12 cellular contexts compared by ENCODE assay signal in genomic region chr2:98473995-98474780, GRCh38. TPM values are rescaled to one million over a fixed set of nuclear protein-coding genes. Genes with fewer than 3 reads are reported as not detected.
A peak's percentile ranks its signal among the peaks of the same experiment; 100 is the strongest.
DNase-seq lines count a peak whose midpoint lies in the region; ATAC-seq and TF ChIP-seq lines count a peak whose summit lies in the region.
"Had no signal": no experiment of that assay in that cellular context is flagged by ENCODE, and none has a peak within 500 bp of the region (broad histone marks: within the 10 kb centered on the region; RNA-seq: fewer than 3 reads in every experiment).

No MANE protein-coding gene starts in this region.

- CTCF ChIA-PET in activated CD4-positive, alpha-beta T cell treated with anti-CD3 and anti-CD28 coated beads for 36 hours (lab: Charles Lee) = interaction anchor here (0.6 to 1.7 kb wide), 7 partner anchors 9 to 58 kb away, joined by 3 to 6 read pairs (median 3); no protein-coding TSS in a partner anchor
- CTCF ChIA-PET in activated CD8-positive, alpha-beta T cell treated with anti-CD3 and anti-CD28 coated beads, Interleukin-2, amount 10 ng/mL, durations not matched to agents 7 days and 5 days (lab: Charles Lee) = interaction anchor here (0.8 to 3.2 kb wide), 7 partner anchors 10 to 61 kb away, joined by 3 to 22 read pairs (median 4); no protein-coding TSS in a partner anchor

- H3K4me1 ChIP-seq in parathyroid adenoma = peaks cover 29% of the 10 kb centered on the region

- no peak overlapping the region for H3K4me2 ChIP-seq in parathyroid adenoma (ENCODE audit: low read length)
- H3K4me2 ChIP-seq: smooth muscle cell had no signal

- DNase-seq in activated CD4-positive, alpha-beta T cell treated with anti-CD3 and anti-CD28 coated beads for 36 hours = no peak
- DNase-seq in activated CD4-positive, alpha-beta T cell treated with anti-CD3 and anti-CD28 coated beads for 4 hours = no peak
- peak; percentile 19 for DNase-seq in activated CD8-positive, alpha-beta T cell treated with anti-CD3 and anti-CD28 coated beads, Interleukin-2, amount 10 ng/mL, durations not matched to agents 7 days and 5 days
- DNase-seq in foreskin melanocyte (no peak), GM10266 (ENCODE audit: extremely low spot score) (no peak)
- DNase-seq: NCI-H2081; stimulated activated naive B cell treated with anti-CD40 and anti-IgM and Interleukin-4, amounts not matched to agents 10 μg/mL and 1 μg/mL and 100 μg/mL, for 72 hours had no signal

- H3K27me3 ChIP-seq in parathyroid adenoma (ENCODE audit: control insufficient read depth, insufficient read depth, low read length) = no peaks in the 10 kb centered on the region

- peaks cover 98% of the 10 kb centered on the region for H3K4me1 Mint-ChIP-seq in activated CD4-positive, alpha-beta T cell treated with anti-CD3 and anti-CD28 coated beads for 36 hours
- H3K4me1 Mint-ChIP-seq in activated CD8-positive, alpha-beta T cell treated with anti-CD3 and anti-CD28 coated beads, Interleukin-2, amount 10 ng/mL, durations not matched to agents 7 days and 5 days (ENCODE audit: low read depth) = peaks cover 96% of the 10 kb centered on the region

- intact Hi-C loops in activated CD4-positive, alpha-beta T cell treated with anti-CD3 and anti-CD28 coated beads for 36 hours (cut with DNase I, micrococcal nuclease) = no loop called here

- POLR2A ChIA-PET in activated CD4-positive, alpha-beta T cell treated with anti-CD3 and anti-CD28 coated beads for 36 hours (lab: Charles Lee) = interaction anchor here (0.7 to 1.5 kb wide), 2 partner anchors 10 to 175 kb away, joined by 3 to 4 read pairs; no protein-coding TSS in a partner anchor
- POLR2A ChIA-PET in activated CD8-positive, alpha-beta T cell treated with anti-CD3 and anti-CD28 coated beads, Interleukin-2, amount 10 ng/mL, durations not matched to agents 7 days and 5 days (lab: Charles Lee) = interaction anchor here (0.6 to 1.9 kb wide), 3 partner anchors 9 to 128 kb away, joined by 3 to 12 read pairs (median 3); no protein-coding TSS in a partner anchor

- no peaks in the 10 kb centered on the region for H3K9me3 Mint-ChIP-seq in activated CD4-positive, alpha-beta T cell treated with anti-CD3 and anti-CD28 coated beads for 36 hours (ENCODE audit: low read depth)
- H3K9me3 Mint-ChIP-seq in activated CD8-positive, alpha-beta T cell treated with anti-CD3 and anti-CD28 coated beads, Interleukin-2, amount 10 ng/mL, durations not matched to agents 7 days and 5 days (ENCODE audit: insufficient read depth) = no peaks in the 10 kb centered on the region
- H3K9me3 Mint-ChIP-seq: stimulated activated naive B cell treated with anti-CD40 and anti-IgM and Interleukin-4, amounts not matched to agents 10 μg/mL and 1 μg/mL and 100 μg/mL, for 72 hours had no signal

- H3K27me3 Mint-ChIP-seq in activated CD4-positive, alpha-beta T cell treated with anti-CD3 and anti-CD28 coated beads for 36 hours = no peaks in the 10 kb centered on the region
- H3K27me3 Mint-ChIP-seq in activated CD8-positive, alpha-beta T cell treated with anti-CD3 and anti-CD28 coated beads, Interleukin-2, amount 10 ng/mL, durations not matched to agents 7 days and 5 days (ENCODE audit: low read depth) = no peaks in the 10 kb centered on the region

- TF ChIP-seq CTCF in parathyroid adenoma (IDR thresholded peaks at IDR 0.05) (no peak), GM10266 (IDR thresholded peaks at IDR 0.05; ENCODE audit: control insufficient read depth, insufficient read depth, low read depth, missing control alignments) (no peak)

- peak overlapping the region; percentile 12 for H3K27ac ChIP-seq in parathyroid adenoma
- H3K27ac ChIP-seq: coronary artery had no signal

- no peak overlapping the region for H3K9ac ChIP-seq in parathyroid adenoma

- no peak overlapping the region for H2AFZ ChIP-seq in parathyroid adenoma

- peaks cover 4% of the 10 kb centered on the region for H3K36me3 Mint-ChIP-seq in activated CD4-positive, alpha-beta T cell treated with anti-CD3 and anti-CD28 coated beads for 36 hours (ENCODE audit: low read depth)
- peaks cover 65% of the 10 kb centered on the region for H3K36me3 Mint-ChIP-seq in activated CD8-positive, alpha-beta T cell treated with anti-CD3 and anti-CD28 coated beads, Interleukin-2, amount 10 ng/mL, durations not matched to agents 7 days and 5 days (ENCODE audit: low read depth)

- peak; percentile 34 for ATAC-seq in activated CD4-positive, alpha-beta T cell treated with anti-CD3 and anti-CD28 coated beads for 36 hours
- peak; percentile 49 for ATAC-seq in HG02798 (IDR thresholded peaks at IDR 0.05; ENCODE audit: poor library complexity, unreplicated experiment)
- peak; percentile 58 for ATAC-seq in activated CD8-positive, alpha-beta T cell treated with anti-CD3 and anti-CD28 coated beads, Interleukin-2, amount 10 ng/mL, durations not matched to agents 7 days and 5 days
- ATAC-seq in GM19324 (IDR thresholded peaks at IDR 0.05; ENCODE audit: low FRiP score, unreplicated experiment) = no peak
- ATAC-seq: stimulated activated naive B cell treated with anti-CD40 and anti-IgM and Interleukin-4, amounts not matched to agents 10 μg/mL and 1 μg/mL and 100 μg/mL, for 72 hours had no signal

- H3K4me3 ChIP-seq in parathyroid adenoma (ENCODE audit: low read depth, low read length) = no peak overlapping the region
- H3K4me3 ChIP-seq: coronary artery, smooth muscle cell had no signal

- peak overlapping the region; percentile 90 for H3K27ac Mint-ChIP-seq in activated CD4-positive, alpha-beta T cell treated with anti-CD3 and anti-CD28 coated beads for 36 hours
- peak overlapping the region; percentile 85 for H3K27ac Mint-ChIP-seq in activated CD8-positive, alpha-beta T cell treated with anti-CD3 and anti-CD28 coated beads, Interleukin-2, amount 10 ng/mL, durations not matched to agents 7 days and 5 days

- H3K9me3 ChIP-seq in parathyroid adenoma (ENCODE audit: control insufficient read depth, low read length) = no peaks in the 10 kb centered on the region

- H3K36me3 ChIP-seq in parathyroid adenoma (ENCODE audit: control insufficient read depth, insufficient read depth, low read length) = no peaks in the 10 kb centered on the region

- peaks cover 63% of the 10 kb centered on the region for H3K79me2 ChIP-seq in parathyroid adenoma

- peak overlapping the region; percentile 62 for H3K4me3 Mint-ChIP-seq in activated CD4-positive, alpha-beta T cell treated with anti-CD3 and anti-CD28 coated beads for 36 hours
- H3K4me3 Mint-ChIP-seq in activated CD8-positive, alpha-beta T cell treated with anti-CD3 and anti-CD28 coated beads, Interleukin-2, amount 10 ng/mL, durations not matched to agents 7 days and 5 days = peak overlapping the region; percentile 56

RNA-seq across cellular contexts. Expression of gene INPP4A, which starts 29.5 kb away (rescaled TPM):
- 10 to 100 TPM; 29.1 to 33.0 TPM for total RNA-seq in activated CD4-positive, alpha-beta T cell treated with anti-CD3 and anti-CD28 coated beads for 36 hours
- total RNA-seq in activated CD8-positive, alpha-beta T cell treated with anti-CD3 and anti-CD28 coated beads, Interleukin-2, amount 10 ng/mL, durations not matched to agents 7 days and 5 days = 100 to 1,000 TPM; 152 to 157 TPM

Comparison
In these comparisons a context has a peak if more than half of its experiments do, and no peak if none do; other contexts are left out.
1. RNA of gene INPP4A, which starts 29.5 kb away (total RNA-seq): 152 to 157 TPM in activated CD8-positive, alpha-beta T cell treated with anti-CD3 and anti-CD28 coated beads, Interleukin-2, amount 10 ng/mL, durations not matched to agents 7 days and 5 days; 29.1 to 33.0 TPM in activated CD4-positive, alpha-beta T cell treated with anti-CD3 and anti-CD28 coated beads for 36 hours; every median in the first group is over 4 times any median in the second.